Comparison of ENCODE assay signal across 25 cellular contexts in the genomic region with DNA sequence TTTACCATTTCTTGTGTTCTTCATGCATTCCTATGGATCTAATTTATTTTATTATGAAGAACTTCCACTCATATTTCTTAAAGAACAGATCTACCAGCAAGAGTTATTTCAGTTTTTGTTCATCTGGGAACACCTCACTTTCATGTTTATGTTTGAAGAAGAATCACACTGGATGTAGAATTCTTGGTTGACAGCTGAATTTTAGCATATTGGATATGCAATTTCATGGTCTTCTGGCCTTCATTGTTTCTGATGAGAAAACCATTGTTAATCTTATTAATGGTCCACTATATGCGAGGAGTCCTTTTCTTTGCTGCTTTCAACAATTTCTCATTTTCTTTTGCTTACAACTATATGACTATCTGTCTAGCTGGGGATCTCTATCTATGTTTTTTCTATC.
"Had no signal": no experiment of that assay in that cellular context is flagged by ENCODE, and none has a peak within 500 bp of the region (broad histone marks: within the 10 kb centered on the region; RNA-seq: fewer than 3 reads in every experiment).

No MANE protein-coding gene starts in this region.

- ATAC-seq: psoas muscle; right cardiac atrium; right lobe of liver; stimulated activated effector memory CD8-positive, alpha-beta T cell treated with anti-CD3 and anti-CD28 coated beads, Interleukin-12 subunit alpha, Interleukin-12 subunit beta, amount 100 ng/mL, for 72 hours; stimulated activated naive B cell treated with anti-CD40 and anti-IgM and Interleukin-4, amounts not matched to agents 10 μg/mL and 1 μg/mL and 100 μg/mL, for 72 hours had no signal

- FAIRE-seq: small intestine, urothelium cell line had no signal

- H3K27me3 ChIP-seq: neural progenitor cell, ovary, right lobe of liver, sigmoid colon, stomach, thyroid gland, tibial nerve, upper lobe of left lung, vagina had no signal

- H3K4me2 ChIP-seq: neural progenitor cell had no signal

- H3K9ac ChIP-seq: neural progenitor cell, parathyroid adenoma had no signal

- H3K9me3 ChIP-seq: ovary, right lobe of liver had no signal

- H3K4me3 ChIP-seq: neural progenitor cell, ovary, psoas muscle, right lobe of liver, sigmoid colon, stomach, thoracic aorta, thyroid gland, tibial nerve, upper lobe of left lung, vagina had no signal

- H3K36me3 ChIP-seq: neural progenitor cell, ovary, right lobe of liver, sigmoid colon, stomach, thoracic aorta, thyroid gland, tibial nerve, upper lobe of left lung, vagina had no signal

- H2AFZ ChIP-seq: neural progenitor cell, parathyroid adenoma had no signal

- H3K27ac ChIP-seq: neural progenitor cell, ovary, parathyroid adenoma, psoas muscle, right lobe of liver, sigmoid colon, stomach, thoracic aorta, thyroid gland, tibial nerve, upper lobe of left lung, vagina had no signal

- H3K79me2 ChIP-seq: parathyroid adenoma had no signal

- DNase-seq: occipital lobe; ovary; posterior cingulate gyrus; psoas muscle; right cardiac atrium; right lobe of liver; sigmoid colon; small intestine; stimulated activated CD4-positive, alpha-beta T cell treated with anti-CD3 and anti-CD28 coated beads, Interleukin-15, amount 100 ng/mL, for 24 hours; stimulated activated CD4-positive, alpha-beta T cell treated with anti-CD3 and anti-CD28 coated beads, Interleukin-2, amount 100 ng/mL, for 24 hours; stimulated activated CD4-positive, alpha-beta T cell treated with anti-CD3 and anti-CD28 coated beads, Interleukin-2, amount 100 ng/mL, for 48 hours; stimulated activated CD4-positive, alpha-beta T cell treated with anti-CD3 and anti-CD28 coated beads, Interleukin-4, amount 100 ng/mL, for 24 hours; stimulated activated naive B cell treated with anti-CD40 and anti-IgM and Interleukin-4, amounts not matched to agents 10 μg/mL and 1 μg/mL and 100 μg/mL, for 72 hours; stimulated activated naive CD4-positive, alpha-beta T cell treated with Interleukin-2 at 50 U/mL for 16 hours; stomach; thyroid gland; trophoblast cell; upper lobe of left lung had no signal

- H3K4me1 ChIP-seq: neural progenitor cell, parathyroid adenoma, psoas muscle, sigmoid colon, stomach, thyroid gland, tibial nerve, upper lobe of left lung, vagina had no signal
